1 cellular context compared by ENCODE assay signal in the genomic region with DNA sequence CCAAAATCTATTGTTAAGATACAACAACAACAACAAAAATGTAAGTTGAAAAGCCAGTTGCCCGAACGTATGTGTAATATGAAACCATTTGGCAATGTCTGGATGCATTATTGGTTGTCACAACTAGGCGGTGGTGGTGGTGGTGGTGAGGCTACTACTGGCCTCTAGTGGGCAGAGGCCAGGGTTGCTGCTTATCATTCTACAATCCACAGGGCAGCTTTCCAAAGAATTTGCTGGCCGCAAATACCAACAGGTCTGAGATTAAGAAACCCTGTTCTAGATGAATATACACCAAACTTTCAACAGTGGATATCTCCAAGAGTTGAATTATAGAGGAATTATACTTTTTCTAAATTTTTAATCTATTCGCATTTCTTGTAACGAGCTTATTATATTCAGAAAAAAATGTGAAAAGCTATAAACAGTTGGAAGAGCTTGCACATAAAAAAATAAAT.
TF ChIP-seq lines count a peak whose summit lies in the region.

No MANE protein-coding gene starts in this region.

TF ChIP-seq in HCT116, 20 proteins besides CTCF, POLR2A, EP300 and RAD21 (continued from another document):
- TF ChIP-seq, protein P1, sequence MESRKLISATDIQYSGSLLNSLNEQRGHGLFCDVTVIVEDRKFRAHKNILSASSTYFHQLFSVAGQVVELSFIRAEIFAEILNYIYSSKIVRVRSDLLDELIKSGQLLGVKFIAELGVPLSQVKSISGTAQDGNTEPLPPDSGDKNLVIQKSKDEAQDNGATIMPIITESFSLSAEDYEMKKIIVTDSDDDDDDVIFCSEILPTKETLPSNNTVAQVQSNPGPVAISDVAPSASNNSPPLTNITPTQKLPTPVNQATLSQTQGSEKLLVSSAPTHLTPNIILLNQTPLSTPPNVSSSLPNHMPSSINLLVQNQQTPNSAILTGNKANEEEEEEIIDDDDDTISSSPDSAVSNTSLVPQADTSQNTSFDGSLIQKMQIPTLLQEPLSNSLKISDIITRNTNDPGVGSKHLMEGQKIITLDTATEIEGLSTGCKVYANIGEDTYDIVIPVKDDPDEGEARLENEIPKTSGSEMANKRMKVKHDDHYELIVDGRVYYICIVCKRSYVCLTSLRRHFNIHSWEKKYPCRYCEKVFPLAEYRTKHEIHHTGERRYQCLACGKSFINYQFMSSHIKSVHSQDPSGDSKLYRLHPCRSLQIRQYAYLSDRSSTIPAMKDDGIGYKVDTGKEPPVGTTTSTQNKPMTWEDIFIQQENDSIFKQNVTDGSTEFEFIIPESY (IDR thresholded peaks at IDR 0.05; ENCODE audit: extremely low read depth, insufficient replicate concordance, low read length), result no peak
- TF ChIP-seq EZH2phosphoT487 (IDR thresholded peaks at IDR 0.05; ENCODE audit: borderline replicate concordance), result no peak
- TF ChIP-seq SRF (IDR thresholded peaks at IDR 0.05; ENCODE audit: low read depth), result no peak
- TF ChIP-seq YY1 (IDR thresholded peaks at IDR 0.05; ENCODE audit: extremely low read depth, insufficient replicate concordance, low read depth, low read length), result no peak
